In genomic region chr6:158042245-158042798, GRCh38 we compare ENCODE assay signal across 1 cellular context.
TF ChIP-seq lines count a peak whose summit lies in the region.

No MANE protein-coding gene starts in this region.

TF ChIP-seq in WTC11, 78 proteins besides CTCF, POLR2A, EP300 and RAD21 (continued from another document):
- TF ChIP-seq ZNF532 (CRISPR knock-in tag; IDR thresholded peaks at IDR 0.05; ENCODE audit: borderline replicate concordance) (no peak), ZNF138 (CRISPR knock-in tag; conservative IDR thresholded peaks at IDR 0.05) (no peak)
TF ChIP-seq in WTC11: peak in this region for 0.
